26 cellular contexts compared by ENCODE assay signal in genomic region chr13:97335488-97336134, GRCh38.
A peak's percentile ranks its signal among the peaks of the same experiment; 100 is the strongest.
DNase-seq lines count a peak whose midpoint lies in the region; ATAC-seq, FAIRE-seq and TF ChIP-seq lines count a peak whose summit lies in the region.
"Had no signal": no experiment of that assay in that cellular context is flagged by ENCODE, and none has a peak within 500 bp of the region (broad histone marks: within the 10 kb centered on the region; RNA-seq: fewer than 3 reads in every experiment).

No MANE protein-coding gene starts in this region.

- H3K4me1 Mint-ChIP-seq in CD4-positive, alpha-beta T cell (ENCODE audit: low read depth): peaks cover 8% of the 10 kb centered on the region

- H3K36me3 Mint-ChIP-seq in CD4-positive, alpha-beta T cell (ENCODE audit: low read depth): peaks cover 24% of the 10 kb centered on the region

- no peak overlapping the region for H2BK12ac ChIP-seq in trophoblast cell (ENCODE audit: low read length)

- in situ Hi-C loops in transverse colon (cut with MboI; ENCODE audit: low pct_ligation_motif_present in 1 of 4, low pct_unique_long_range_greater_than_20kb in 1 of 4, low sequenced_read_pairs in 3 of 4): no loop called here

- H3K23ac ChIP-seq in trophoblast cell (ENCODE audit: low read length): no peak overlapping the region

- H3K9me3 ChIP-seq in heart right ventricle: no peaks in the 10 kb centered on the region
- H3K9me3 ChIP-seq in right atrium auricular region: no peaks in the 10 kb centered on the region
- H3K9me3 ChIP-seq in trophoblast cell (ENCODE audit: insufficient read depth, low read depth, low read length): no peaks in the 10 kb centered on the region
- H3K9me3 ChIP-seq in transverse colon: no peaks in the 10 kb centered on the region
- no peaks in the 10 kb centered on the region for H3K9me3 ChIP-seq in pancreas
- no peaks in the 10 kb centered on the region for H3K9me3 ChIP-seq in CD4-positive, alpha-beta T cell (ENCODE audit: control insufficient read depth, low read length)
- H3K9me3 ChIP-seq: A549, BLaER1 had no signal

- H3K4me1 ChIP-seq in heart right ventricle (peaks cover 0 to 77% (median 45%) of the 10 kb centered on the region in 9 donors), right atrium auricular region (peaks cover 0 to 53% of the 10 kb centered on the region in 2 donors), trophoblast cell (ENCODE audit: control insufficient read depth in 1 of 2, insufficient read depth in 2 of 2, low read length in 2 of 2) (peaks cover 0 to 5% of the 10 kb centered on the region in 2 experiments), transverse colon (peaks cover 0 to 16% (median 11%) of the 10 kb centered on the region in 4 donors), pancreas (peaks cover 0 to 15% (median 11%) of the 10 kb centered on the region in 3 donors)
- H3K4me1 ChIP-seq: BLaER1 had no signal

- no peak overlapping the region for H3K27ac Mint-ChIP-seq in CD4-positive, alpha-beta T cell
- H3K27ac Mint-ChIP-seq: activated CD4-positive, alpha-beta memory T cell treated with anti-CD3 and anti-CD28 coated beads, Interleukin-2, amount 10 ng/mL, durations not matched to agents 7 days and 5 days had no signal

- H3K4ac ChIP-seq in trophoblast cell (ENCODE audit: low read depth, low read length): peak overlapping the region; percentile 10

- intact Hi-C loops in heart right ventricle (cut with DNase I): loop anchor here in 1 of 10 donors (5.0 kb wide), 1 partner anchor 113 kb away; the partner anchor contains the start of gene MBNL2
- intact Hi-C loops in transverse colon (cut with DNase I; ENCODE audit: low total_unique reads): loop anchor here (5.0 to 10.0 kb wide), 2 partner anchors 51 to 113 kb away; partner anchors contain the start of gene MBNL2
- intact Hi-C loops in pancreas (cut with DNase I): loop anchor here in 1 of 3 donors (10.0 kb wide), 1 partner anchor 111 kb away; the partner anchor contains the start of gene MBNL2
- intact Hi-C loops in CD4-positive, alpha-beta T cell (cut with DNase I, micrococcal nuclease): no loop called here

- no peak overlapping the region for H3K4me3 Mint-ChIP-seq in CD4-positive, alpha-beta T cell
- H3K4me3 Mint-ChIP-seq: activated CD4-positive, alpha-beta memory T cell treated with anti-CD3 and anti-CD28 coated beads, Interleukin-2, amount 10 ng/mL, durations not matched to agents 7 days and 5 days had no signal

- no peak for TF ChIP-seq CTCF in heart right ventricle (IDR thresholded peaks at IDR 0.05)
- no peak for TF ChIP-seq CTCF in right atrium auricular region (IDR thresholded peaks at IDR 0.05)
- no peak for TF ChIP-seq CTCF in transverse colon (IDR thresholded peaks at IDR 0.05)
- no peak for TF ChIP-seq CTCF in pancreas (IDR thresholded peaks at IDR 0.05)
- TF ChIP-seq CTCF in CD4-positive, alpha-beta T cell (IDR thresholded peaks at IDR 0.05): no peak

- H3K4me3 ChIP-seq in heart right ventricle: no peak overlapping the region
- no peak overlapping the region for H3K4me3 ChIP-seq in right atrium auricular region
- H3K4me3 ChIP-seq in trophoblast cell (ENCODE audit: low read depth, low read length): no peak overlapping the region
- no peak overlapping the region for H3K4me3 ChIP-seq in transverse colon
- H3K4me3 ChIP-seq in pancreas: no peak overlapping the region
- H3K4me3 ChIP-seq: A549, BLaER1, hepatocyte, lung had no signal

- no peak overlapping the region for H2AFZ ChIP-seq in trophoblast cell (ENCODE audit: insufficient read depth, low read length, poor library complexity)
- H2AFZ ChIP-seq: hepatocyte had no signal

- H3K4me2 ChIP-seq in trophoblast cell (ENCODE audit: low read length): no peak overlapping the region
- H3K4me2 ChIP-seq: A549, BLaER1, hepatocyte, KMS-11 had no signal

- no peak overlapping the region for H2BK5ac ChIP-seq in trophoblast cell (ENCODE audit: low read depth, low read length, poor library complexity)

- no peaks in the 10 kb centered on the region for H3K27me3 Mint-ChIP-seq in CD4-positive, alpha-beta T cell
- H3K27me3 Mint-ChIP-seq: activated CD4-positive, alpha-beta memory T cell treated with anti-CD3 and anti-CD28 coated beads, Interleukin-2, amount 10 ng/mL, durations not matched to agents 7 days and 5 days had no signal

- H4K91ac ChIP-seq in trophoblast cell (ENCODE audit: low read depth, low read length): no peak overlapping the region

- no peak overlapping the region for H4K12ac ChIP-seq in trophoblast cell (ENCODE audit: low read depth, low read length)

- no peak overlapping the region for H2AK5ac ChIP-seq in trophoblast cell (ENCODE audit: low read length)

- H3K79me2 ChIP-seq in trophoblast cell (ENCODE audit: control insufficient read depth, insufficient read depth, low read length, poor library complexity): peaks cover 1% of the 10 kb centered on the region

- POLR2A ChIA-PET in CD4-positive, alpha-beta T cell (lab: Charles Lee): no interaction called here

- no peak for TF ChIP-seq EP300 in transverse colon (IDR thresholded peaks at IDR 0.05; ENCODE audit: low read depth)

- DNase-seq in heart right ventricle (no peak), right atrium auricular region (ENCODE audit: low spot score) (no peak), epithelial cell of prostate (ENCODE audit: low read depth, low spot score) (no peak), trophoblast cell (no peak), transverse colon (no peak), pancreas (no peak), cerebellar nuclear complex (lab: John Stamatoyannopoulos, UW) (no peak)
- DNase-seq in CD4-positive, alpha-beta T cell: no peak
- DNase-seq: activated CD4-positive, alpha-beta memory T cell treated with anti-CD3 and anti-CD28 coated beads, Interleukin-2, amount 10 ng/mL, durations not matched to agents 7 days and 5 days; activated CD4-positive, CD25-positive, alpha-beta regulatory T cell; activated T-cell treated with anti-CD3 and anti-CD28 coated beads for 4 hours; amniotic stem cell; Calu3; NCI-H1694 treated with DMSO at 0.1 percent for 48 hours; NCI-H2171 treated with DMSO at 0.1 percent for 48 hours; NCI-H526 treated with DMSO at 0.1 percent for 48 hours; retina; stimulated activated CD4-positive, alpha-beta T cell treated with anti-CD3 and anti-CD28 coated beads, Interleukin-12 subunit alpha, Interleukin-12 subunit beta, amount 100 ng/mL, for 4 hours; stimulated activated CD4-positive, alpha-beta T cell treated with anti-CD3 and anti-CD28 coated beads, Interleukin-4, amount 100 ng/mL, for 4 hours; stimulated activated naive CD8-positive, alpha-beta T cell treated with anti-CD3 and anti-CD28 coated beads, Interleukin-15, Interleukin-2, amounts not matched to agents 100 U/mL and 50 U/mL, for 24 hours had no signal

- H3K36me3 ChIP-seq in heart right ventricle (peaks cover 0 to 41% (median 8%) of the 10 kb centered on the region in 9 donors), right atrium auricular region (peaks cover 14% of the 10 kb centered on the region), trophoblast cell (ENCODE audit: control insufficient read depth in 1 of 2, insufficient read depth in 2 of 2, low read length in 2 of 2) (peaks cover 21 to 36% of the 10 kb centered on the region in 2 experiments), transverse colon (no peaks in the 10 kb centered on the region), pancreas (peaks cover 0 to 32% (median 0%) of the 10 kb centered on the region in 3 donors)

- H3K18ac ChIP-seq in trophoblast cell (ENCODE audit: low read length): no peak overlapping the region

- H3K14ac ChIP-seq in trophoblast cell (ENCODE audit: low read length): no peak overlapping the region

- TF ChIP-seq POLR2A in transverse colon (IDR thresholded peaks at IDR 0.05): no peak

- no peak overlapping the region for H4K8ac ChIP-seq in trophoblast cell (ENCODE audit: low read depth, low read length)

- H3K9me3 Mint-ChIP-seq in CD4-positive, alpha-beta T cell: no peaks in the 10 kb centered on the region
- H3K9me3 Mint-ChIP-seq: activated CD4-positive, alpha-beta memory T cell treated with anti-CD3 and anti-CD28 coated beads, Interleukin-2, amount 10 ng/mL, durations not matched to agents 7 days and 5 days had no signal

- no peak overlapping the region for H2BK120ac ChIP-seq in trophoblast cell (ENCODE audit: insufficient read depth, low read length, poor library complexity)

- FAIRE-seq in pancreas (lab: Jason Lieb, UNC): no peak
- FAIRE-seq: A549 had no signal

- CTCF ChIA-PET in CD4-positive, alpha-beta T cell (lab: Charles Lee): no interaction called here

- ATAC-seq in heart right ventricle (peak in 1 of 8 donors; percentile 19), pancreas (no peak)
- ATAC-seq in CD4-positive, alpha-beta T cell (ENCODE audit: poor library complexity): no peak
- ATAC-seq: A549; stimulated activated naive CD8-positive, alpha-beta T cell treated with anti-CD3 and anti-CD28 coated beads, Interleukin-15, Interleukin-2, amounts not matched to agents 100 U/mL and 50 U/mL, for 24 hours had no signal

- H3K79me1 ChIP-seq in trophoblast cell (ENCODE audit: low read length): peaks cover 3% of the 10 kb centered on the region

- WGBS in heart right ventricle, 2 donors: 57 to 76% methylated on average over 6 of the region's 6 CpGs
- no CpG with 5 or more reads among the region's 6 CpGs for whole genome bisulfite sequencing in trophoblast cell (ENCODE audit: extremely low coverage, insufficient coverage, insufficient read length)
- 64 to 71% methylated on average over 6 of the region's 6 CpGs for WGBS in transverse colon (ENCODE audit: low coverage in 1 of 2), 2 donors
- 77 to 90% methylated on average over 6 of the region's 6 CpGs for WGBS in pancreas, 2 donors

- H3K9ac ChIP-seq in trophoblast cell (ENCODE audit: low read length): no peak overlapping the region
- H3K9ac ChIP-seq: BLaER1, KMS-11 had no signal

- H3K27ac ChIP-seq in heart right ventricle: peak overlapping the region in 7 of 10 donors; percentile 6 to 60 (median 22)
- H3K27ac ChIP-seq in right atrium auricular region: peak overlapping the region in 1 of 2 donors; percentile 37
- H3K27ac ChIP-seq in epithelial cell of prostate: peak overlapping the region; percentile 27
- H3K27ac ChIP-seq in trophoblast cell (ENCODE audit: low read depth, low read length): peak overlapping the region; percentile 20
- peak overlapping the region; percentile 2 to 10 (median 5) for H3K27ac ChIP-seq in transverse colon
- no peak overlapping the region for H3K27ac ChIP-seq in pancreas
- no peak overlapping the region for H3K27ac ChIP-seq in CD4-positive, alpha-beta T cell (ENCODE audit: low read depth, low read length)
- H3K27ac ChIP-seq: BLaER1, hepatocyte, KMS-11, RWPE1 had no signal

- no peaks in the 10 kb centered on the region for H3K27me3 ChIP-seq in heart right ventricle
- no peaks in the 10 kb centered on the region for H3K27me3 ChIP-seq in right atrium auricular region
- H3K27me3 ChIP-seq in trophoblast cell (ENCODE audit: insufficient read depth, low read length): no peaks in the 10 kb centered on the region
- no peaks in the 10 kb centered on the region for H3K27me3 ChIP-seq in transverse colon
- H3K27me3 ChIP-seq in pancreas: no peaks in the 10 kb centered on the region
- H3K27me3 ChIP-seq in CD4-positive, alpha-beta T cell (ENCODE audit: control insufficient read depth, insufficient read depth, low read length): no peaks in the 10 kb centered on the region
- H3K27me3 ChIP-seq: BLaER1, hepatocyte had no signal

Comparison
In these comparisons a context has a peak if more than half of its experiments do, and no peak if none do; other contexts are left out.
1. H3K27ac ChIP-seq: peak in heart right ventricle (7 of 10), epithelial cell of prostate (single experiment), trophoblast cell (single experiment) and transverse colon (4 of 4); none in pancreas (0 of 4) and CD4-positive, alpha-beta T cell (single experiment).